Comparison of ENCODE assay signal across 1 cellular context in the genomic region with DNA sequence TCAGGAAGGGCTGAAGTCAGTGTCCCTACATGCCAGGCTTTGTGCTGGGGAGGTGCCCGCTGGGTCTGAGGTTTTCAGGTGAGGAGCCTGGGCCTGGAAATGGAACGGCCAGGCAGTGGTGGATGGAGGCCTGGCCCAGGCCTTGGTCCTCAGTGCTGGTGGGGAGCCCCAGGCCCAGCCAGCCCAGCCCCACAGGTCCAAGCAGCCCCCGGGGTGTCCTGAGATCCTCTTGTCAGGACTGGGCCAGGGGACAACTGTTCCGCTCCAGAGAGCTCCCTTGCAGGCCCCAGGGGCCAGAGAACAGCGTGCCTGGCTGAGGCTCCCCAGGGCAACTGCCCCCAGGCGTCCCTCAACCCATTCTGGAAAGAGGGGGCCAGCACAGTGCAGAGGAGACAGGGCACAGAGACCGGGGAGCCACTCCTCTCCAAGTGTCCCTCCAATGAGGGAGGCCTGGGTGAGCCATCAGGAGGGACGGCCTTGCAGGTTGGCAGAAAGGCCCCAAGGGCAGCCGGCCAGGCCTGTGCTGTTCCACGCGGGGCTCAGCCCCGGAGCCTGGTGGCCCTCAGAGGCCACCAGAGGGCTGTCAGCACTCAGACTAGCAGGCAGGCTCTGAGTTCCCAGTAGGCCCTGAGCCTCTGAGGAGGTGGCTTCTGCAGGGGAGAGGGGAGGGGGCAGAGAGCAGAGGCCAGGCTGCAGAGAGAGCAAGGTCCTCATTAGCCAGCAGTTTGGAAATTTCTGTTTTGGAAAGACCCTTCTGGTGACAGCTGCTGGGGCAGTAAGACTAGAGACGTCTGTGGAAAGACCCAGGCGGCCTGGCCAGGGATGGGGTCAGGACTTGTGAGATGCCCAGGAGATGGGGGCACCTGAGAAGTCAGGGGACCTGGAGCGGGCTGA.
A peak's percentile ranks its signal among the peaks of the same experiment; 100 is the strongest.
TF ChIP-seq lines count a peak whose summit lies in the region.

No MANE protein-coding gene starts in this region.

TF ChIP-seq in HepG2, 621 proteins besides CTCF, POLR2A, EP300 and RAD21 (continued from another document and continues in another):
- TF ChIP-seq GTF3A (CRISPR knock-in tag; conservative IDR thresholded peaks at IDR 0.05) (peak; percentile 36; the same call in 1 of the 2 replicates), ZNF432 (CRISPR knock-in tag; IDR thresholded peaks at IDR 0.05; ENCODE audit: borderline replicate concordance) (no peak), KDM2A (CRISPR knock-in tag; IDR thresholded peaks at IDR 0.05; ENCODE audit: borderline replicate concordance, low read depth) (peak; percentile 53; the same call in 1 of the 2 replicates), HOXA3 (CRISPR knock-in tag; IDR thresholded peaks at IDR 0.05) (peak; percentile 16; the same call in 1 of the 2 replicates), FOXA1 (IDR thresholded peaks at IDR 0.05) (no peak), FOXA1 (CRISPR knock-in tag; IDR thresholded peaks at IDR 0.05) (no peak), RBAK (CRISPR knock-in tag; IDR thresholded peaks at IDR 0.05) (peak; percentile 47; the same call in 1 of the 2 replicates), ZKSCAN5 (CRISPR knock-in tag; IDR thresholded peaks at IDR 0.05) (0 out of 2 replicates have a peak, but pooled peaks have one; percentile 44), RBM39 (IDR thresholded peaks at IDR 0.05; ENCODE audit: low read depth, low read length, poor library complexity, severe bottlenecking) (no peak), RFXAP (CRISPR knock-in tag; IDR thresholded peaks at IDR 0.05; ENCODE audit: borderline replicate concordance) (peak; percentile 58; the same call in 1 of the 2 replicates), ZNF12 (CRISPR knock-in tag; IDR thresholded peaks at IDR 0.05) (no peak), ZBTB2 (CRISPR knock-in tag; IDR thresholded peaks at IDR 0.05; ENCODE audit: low read depth) (no peak), MYC (CRISPR knock-in tag; IDR thresholded peaks at IDR 0.05; ENCODE audit: borderline replicate concordance) (peak; percentile 53; the same call in 1 of the 2 replicates), ZNF839 (CRISPR knock-in tag; IDR thresholded peaks at IDR 0.05; ENCODE audit: borderline replicate concordance) (no peak), JUNB (CRISPR knock-in tag; IDR thresholded peaks at IDR 0.05; ENCODE audit: borderline replicate concordance) (no peak), JDP2 (CRISPR knock-in tag; IDR thresholded peaks at IDR 0.05; ENCODE audit: borderline replicate concordance) (no peak), GFI1 (CRISPR knock-in tag; IDR thresholded peaks at IDR 0.05; ENCODE audit: borderline replicate concordance) (no peak), ZNF589 (CRISPR knock-in tag; conservative IDR thresholded peaks at IDR 0.05) (no peak), ZNF441 (CRISPR knock-in tag; IDR thresholded peaks at IDR 0.05; ENCODE audit: borderline replicate concordance) (no peak), POLR2AphosphoS2 (IDR thresholded peaks at IDR 0.05; ENCODE audit: low read depth, low read length) (no peak), ZFP1 (CRISPR knock-in tag; IDR thresholded peaks at IDR 0.05) (no peak), ZC3H4 (CRISPR knock-in tag; IDR thresholded peaks at IDR 0.05; ENCODE audit: borderline replicate concordance) (no peak), CENPBD1 (CRISPR knock-in tag; IDR thresholded peaks at IDR 0.05; ENCODE audit: borderline replicate concordance, low read depth) (no peak), ZNF543 (CRISPR knock-in tag; IDR thresholded peaks at IDR 0.05) (peak; percentile 75; the same call in 1 of the 2 replicates), ZNF556 (CRISPR knock-in tag; IDR thresholded peaks at IDR 0.05; ENCODE audit: borderline replicate concordance) (0 out of 2 replicates have a peak, but pooled peaks have one; percentile 43), CREB3 (CRISPR knock-in tag; IDR thresholded peaks at IDR 0.05) (no peak), CREBL2 (CRISPR knock-in tag; IDR thresholded peaks at IDR 0.05; ENCODE audit: borderline replicate concordance) (no peak), EEA1 (CRISPR knock-in tag; IDR thresholded peaks at IDR 0.05; ENCODE audit: borderline replicate concordance) (no peak; the same call in 1 of the 2 replicates), FOXA3 (CRISPR knock-in tag; IDR thresholded peaks at IDR 0.05) (no peak), CEBPB (IDR thresholded peaks at IDR 0.05; ENCODE audit: borderline replicate concordance, low read depth, low read length) (no peak), TGIF2 (CRISPR knock-in tag; IDR thresholded peaks at IDR 0.05) (no peak), NR2C2 (CRISPR knock-in tag; IDR thresholded peaks at IDR 0.05; ENCODE audit: borderline replicate concordance) (peak; percentile 41; the same call in 1 of the 2 replicates), ZNF775 (CRISPR knock-in tag; IDR thresholded peaks at IDR 0.05; ENCODE audit: borderline replicate concordance) (no peak), SSRP1 (CRISPR knock-in tag; IDR thresholded peaks at IDR 0.05) (no peak), ZNF629 (CRISPR knock-in tag; conservative IDR thresholded peaks at IDR 0.05) (peak; percentile 28; the same call in 1 of the 2 replicates)
- TF ChIP-seq, protein P1, sequence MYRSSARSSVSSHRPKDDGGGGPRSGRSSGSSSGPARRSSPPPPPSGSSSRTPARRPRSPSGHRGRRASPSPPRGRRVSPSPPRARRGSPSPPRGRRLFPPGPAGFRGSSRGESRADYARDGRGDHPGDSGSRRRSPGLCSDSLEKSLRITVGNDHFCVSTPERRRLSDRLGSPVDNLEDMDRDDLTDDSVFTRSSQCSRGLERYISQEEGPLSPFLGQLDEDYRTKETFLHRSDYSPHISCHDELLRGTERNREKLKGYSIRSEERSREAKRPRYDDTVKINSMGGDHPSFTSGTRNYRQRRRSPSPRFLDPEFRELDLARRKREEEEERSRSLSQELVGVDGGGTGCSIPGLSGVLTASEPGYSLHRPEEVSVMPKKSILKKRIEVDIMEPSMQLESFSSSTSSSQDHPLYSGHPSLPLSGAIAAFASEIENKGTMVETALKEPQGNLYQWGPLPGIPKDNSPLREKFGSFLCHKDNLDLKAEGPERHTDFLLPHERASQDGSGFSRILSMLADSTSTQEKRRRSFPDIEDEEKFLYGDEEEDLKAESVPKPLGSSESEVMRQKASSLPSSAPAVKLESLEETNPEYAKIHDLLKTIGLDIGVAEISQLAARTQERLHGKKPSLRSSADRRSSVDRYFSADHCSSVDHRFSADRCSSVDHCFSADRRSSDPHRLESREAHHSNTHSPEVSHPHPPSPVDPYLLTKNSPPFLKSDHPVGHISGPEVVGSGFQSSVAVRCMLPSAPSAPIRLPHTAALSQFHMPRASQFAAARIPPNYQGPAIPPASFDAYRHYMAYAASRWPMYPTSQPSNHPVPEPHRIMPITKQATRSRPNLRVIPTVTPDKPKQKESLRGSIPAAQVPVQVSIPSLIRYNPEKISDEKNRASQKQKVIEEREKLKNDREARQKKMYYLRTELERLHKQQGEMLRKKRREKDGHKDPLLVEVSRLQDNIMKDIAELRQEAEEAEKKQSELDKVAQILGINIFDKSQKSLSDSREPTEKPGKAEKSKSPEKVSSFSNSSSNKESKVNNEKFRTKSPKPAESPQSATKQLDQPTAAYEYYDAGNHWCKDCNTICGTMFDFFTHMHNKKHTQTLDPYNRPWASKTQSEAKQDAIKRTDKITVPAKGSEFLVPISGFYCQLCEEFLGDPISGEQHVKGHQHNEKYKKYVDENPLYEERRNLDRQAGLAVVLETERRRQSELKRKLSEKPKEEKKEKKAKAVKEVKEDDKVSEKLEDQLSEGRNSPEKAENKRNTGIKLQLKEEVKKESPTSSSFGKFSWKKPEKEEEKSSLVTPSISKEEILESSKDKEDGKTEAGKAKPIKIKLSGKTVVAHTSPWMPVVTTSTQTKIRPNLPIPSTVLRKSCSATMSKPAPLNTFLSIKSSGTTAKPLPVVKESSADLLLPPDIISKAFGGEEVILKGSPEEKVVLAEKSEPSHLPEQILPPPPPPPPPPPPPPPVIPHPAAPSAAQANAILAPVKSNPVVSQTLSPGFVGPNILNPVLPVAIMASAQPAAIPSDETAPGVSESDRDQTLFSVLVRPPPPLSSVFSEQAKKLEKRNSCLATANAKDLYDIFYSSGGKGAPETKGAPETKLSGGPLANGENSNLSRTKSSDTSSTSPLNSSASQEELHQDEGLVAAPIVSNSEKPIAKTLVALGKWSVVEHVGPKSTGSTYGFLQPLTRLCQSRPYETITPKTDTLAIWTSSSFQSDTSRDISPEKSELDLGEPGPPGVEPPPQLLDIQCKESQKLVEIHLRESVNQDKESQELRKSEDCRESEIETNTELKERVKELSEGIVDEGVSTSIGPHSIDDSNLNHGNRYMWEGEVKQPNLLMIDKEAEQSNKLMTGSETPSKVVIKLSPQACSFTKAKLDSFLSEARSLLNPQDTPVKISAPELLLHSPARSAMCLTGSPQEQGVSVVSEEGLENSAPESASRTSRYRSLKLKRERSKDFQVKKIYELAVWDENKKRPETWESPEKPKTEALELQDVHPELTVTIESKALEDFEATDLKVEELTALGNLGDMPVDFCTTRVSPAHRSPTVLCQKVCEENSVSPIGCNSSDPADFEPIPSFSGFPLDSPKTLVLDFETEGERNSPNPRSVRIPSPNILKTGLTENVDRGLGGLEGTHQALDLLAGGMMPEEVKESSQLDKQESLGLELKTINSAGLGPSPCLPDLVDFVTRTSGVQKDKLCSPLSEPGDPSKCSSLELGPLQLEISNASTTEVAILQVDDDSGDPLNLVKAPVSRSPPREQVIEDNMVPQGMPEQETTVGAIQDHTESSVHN (CRISPR knock-in tag; IDR thresholded peaks at IDR 0.05): no peak
- TF ChIP-seq, protein P2, sequence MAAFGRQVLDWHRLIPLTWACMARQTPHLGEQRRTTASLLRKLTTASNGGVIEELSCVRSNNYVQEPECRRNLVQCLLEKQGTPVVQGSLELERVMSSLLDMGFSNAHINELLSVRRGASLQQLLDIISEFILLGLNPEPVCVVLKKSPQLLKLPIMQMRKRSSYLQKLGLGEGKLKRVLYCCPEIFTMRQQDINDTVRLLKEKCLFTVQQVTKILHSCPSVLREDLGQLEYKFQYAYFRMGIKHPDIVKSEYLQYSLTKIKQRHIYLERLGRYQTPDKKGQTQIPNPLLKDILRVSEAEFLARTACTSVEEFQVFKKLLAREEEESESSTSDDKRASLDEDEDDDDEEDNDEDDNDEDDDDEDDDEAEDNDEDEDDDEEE (CRISPR knock-in tag; IDR thresholded peaks at IDR 0.05): no peak
- TF ChIP-seq, protein P3, sequence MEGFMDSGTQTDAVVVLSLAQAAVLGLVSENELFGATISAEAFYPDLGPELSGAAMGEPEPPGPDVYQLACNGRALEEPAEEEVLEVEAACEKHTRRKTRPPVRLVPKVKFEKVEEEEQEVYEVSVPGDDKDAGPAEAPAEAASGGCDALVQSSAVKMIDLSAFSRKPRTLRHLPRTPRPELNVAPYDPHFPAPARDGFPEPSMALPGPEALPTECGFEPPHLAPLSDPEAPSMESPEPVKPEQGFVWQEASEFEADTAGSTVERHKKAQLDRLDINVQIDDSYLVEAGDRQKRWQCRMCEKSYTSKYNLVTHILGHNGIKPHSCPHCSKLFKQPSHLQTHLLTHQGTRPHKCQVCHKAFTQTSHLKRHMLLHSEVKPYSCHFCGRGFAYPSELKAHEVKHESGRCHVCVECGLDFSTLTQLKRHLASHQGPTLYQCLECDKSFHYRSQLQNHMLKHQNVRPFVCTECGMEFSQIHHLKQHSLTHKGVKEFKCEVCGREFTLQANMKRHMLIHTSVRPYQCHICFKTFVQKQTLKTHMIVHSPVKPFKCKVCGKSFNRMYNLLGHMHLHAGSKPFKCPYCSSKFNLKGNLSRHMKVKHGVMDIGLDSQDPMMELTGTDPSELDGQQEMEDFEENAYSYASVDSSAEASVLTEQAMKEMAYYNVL (CRISPR knock-in tag; IDR thresholded peaks at IDR 0.05; ENCODE audit: borderline replicate concordance): no peak
- TF ChIP-seq, protein P4, sequence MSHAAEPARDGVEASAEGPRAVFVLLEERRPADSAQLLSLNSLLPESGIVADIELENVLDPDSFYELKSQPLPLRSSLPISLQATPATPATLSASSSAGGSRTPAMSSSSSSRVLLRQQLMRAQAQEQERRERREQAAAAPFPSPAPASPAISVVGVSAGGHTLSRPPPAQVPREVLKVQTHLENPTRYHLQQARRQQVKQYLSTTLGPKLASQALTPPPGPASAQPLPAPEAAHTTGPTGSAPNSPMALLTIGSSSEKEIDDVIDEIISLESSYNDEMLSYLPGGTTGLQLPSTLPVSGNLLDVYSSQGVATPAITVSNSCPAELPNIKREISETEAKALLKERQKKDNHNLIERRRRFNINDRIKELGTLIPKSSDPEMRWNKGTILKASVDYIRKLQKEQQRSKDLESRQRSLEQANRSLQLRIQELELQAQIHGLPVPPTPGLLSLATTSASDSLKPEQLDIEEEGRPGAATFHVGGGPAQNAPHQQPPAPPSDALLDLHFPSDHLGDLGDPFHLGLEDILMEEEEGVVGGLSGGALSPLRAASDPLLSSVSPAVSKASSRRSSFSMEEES (CRISPR knock-in tag; IDR thresholded peaks at IDR 0.05): no peak
- TF ChIP-seq, protein P5, sequence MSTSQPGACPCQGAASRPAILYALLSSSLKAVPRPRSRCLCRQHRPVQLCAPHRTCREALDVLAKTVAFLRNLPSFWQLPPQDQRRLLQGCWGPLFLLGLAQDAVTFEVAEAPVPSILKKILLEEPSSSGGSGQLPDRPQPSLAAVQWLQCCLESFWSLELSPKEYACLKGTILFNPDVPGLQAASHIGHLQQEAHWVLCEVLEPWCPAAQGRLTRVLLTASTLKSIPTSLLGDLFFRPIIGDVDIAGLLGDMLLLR (CRISPR knock-in tag; IDR thresholded peaks at IDR 0.05): peak; percentile 3; the same call in 1 of the 2 replicates
